ENCODE assay signal across 7 cellular contexts in the genomic region with DNA sequence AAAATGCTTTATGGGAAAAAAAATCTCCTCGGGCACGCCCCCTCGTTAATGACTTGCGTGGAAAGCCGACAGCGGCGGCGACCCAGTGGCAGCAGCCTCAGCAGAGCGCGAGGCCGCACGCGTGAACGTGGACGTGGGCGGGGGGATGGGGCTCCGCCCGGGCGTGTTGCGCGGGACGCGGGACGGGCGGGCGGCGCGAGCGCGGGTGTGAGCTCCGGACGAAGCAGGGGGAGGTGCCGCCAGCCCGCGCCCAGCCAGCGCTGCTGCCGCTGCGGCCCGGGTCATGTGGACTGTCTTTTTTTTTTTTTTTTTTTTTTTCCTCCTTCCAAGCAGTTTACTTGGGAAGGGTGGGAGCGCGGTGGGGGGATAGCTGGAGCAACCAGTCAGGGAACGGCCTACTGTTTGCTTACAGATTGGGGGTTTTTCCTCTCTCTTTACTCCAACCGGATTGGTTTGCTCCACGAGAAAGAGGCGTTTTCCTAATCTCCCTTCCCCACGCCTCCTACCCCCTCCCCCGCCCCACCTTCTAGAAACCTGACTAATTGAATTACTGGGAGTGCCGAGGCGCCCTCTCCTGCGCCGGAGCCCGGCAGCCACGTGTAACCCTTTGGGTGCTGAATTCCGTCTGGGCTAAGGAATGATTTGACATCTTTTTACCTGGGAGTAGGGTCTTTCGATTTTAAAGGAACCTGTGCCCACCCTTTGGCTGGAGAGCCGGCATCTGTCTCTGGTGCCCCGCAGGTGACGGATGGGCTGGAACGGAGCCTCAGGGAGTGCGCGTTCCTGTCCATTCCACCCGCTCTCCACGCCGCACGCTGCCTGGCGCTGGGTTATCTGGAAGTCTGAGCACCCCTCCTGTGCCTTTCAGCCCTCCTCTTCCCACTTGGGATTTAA. TPM values are rescaled to one million over a fixed set of nuclear protein-coding genes. Genes with fewer than 3 reads are reported as not detected.
DNase-seq lines count a peak whose midpoint lies in the region; ATAC-seq and TF ChIP-seq lines count a peak whose summit lies in the region.

No MANE protein-coding gene starts in this region.

- no TSS peak for BruUV-seq in mammary epithelial cell (replicated peaks; lab: Mats Ljungman, UMichigan)

- peak overlapping the region; percentile 89 for H3K9ac ChIP-seq in mammary epithelial cell (ENCODE audit: insufficient read depth, low read length)
- H3K9ac ChIP-seq in iPS-15b (ENCODE audit: low read depth, low read length): peak overlapping the region; percentile 41

- peak; percentile 79 for DNase-seq in GM03348 (ENCODE audit: low spot score)
- DNase-seq in LNCaP clone FGC (ENCODE audit: low read depth): peak; percentile 99
- DNase-seq in RPMI7951 (ENCODE audit: low read depth): peak; percentile 72
- peak; percentile 98 for DNase-seq in mammary epithelial cell
- DNase-seq in renal cortical epithelial cell (ENCODE audit: low read depth): peak; percentile 99

- peaks cover 43% of the 10 kb centered on the region for H3K79me2 ChIP-seq in mammary epithelial cell (ENCODE audit: insufficient read depth, low read length)

- WGBS in mammary epithelial cell (ENCODE audit: low coverage, missing lambda C conversion rate): 3% methylated on average over 24 of the region's 66 CpGs

- no peak for ATAC-seq in HG02623 (IDR thresholded peaks at IDR 0.05; ENCODE audit: unreplicated experiment)

- no peaks in the 10 kb centered on the region for H3K9me3 ChIP-seq in mammary epithelial cell (replicated peaks; ENCODE audit: insufficient read depth, low read length)
- H3K9me3 ChIP-seq in iPS-15b (ENCODE audit: control insufficient read depth, insufficient read depth, low read length): no peaks in the 10 kb centered on the region

- dilution Hi-C loops in mammary epithelial cell (cut with HindIII; ENCODE audit: low sequenced_read_pairs): loop anchor here (25.0 kb wide), 1 partner anchor 210 kb away; no protein-coding TSS in a partner anchor

- peaks cover 24% of the 10 kb centered on the region for H3K4me1 ChIP-seq in mammary epithelial cell (ENCODE audit: insufficient read depth, low read length)
- H3K4me1 ChIP-seq in iPS-15b (ENCODE audit: control insufficient read depth, insufficient read depth, low read length): peaks cover 12% of the 10 kb centered on the region

- no peaks in the 10 kb centered on the region for H4K20me1 ChIP-seq in mammary epithelial cell (ENCODE audit: insufficient read depth, low read length)

- H3K4me3 ChIP-seq in LNCaP clone FGC (ENCODE audit: low read depth, low read length): peak overlapping the region; percentile 87
- peak overlapping the region; percentile 75 to 92 (median 84) for H3K4me3 ChIP-seq in mammary epithelial cell (replicated peaks in 1 of 3; ENCODE audit: insufficient read depth in 1 of 3, low read depth in 2 of 3, low read length in 3 of 3)
- H3K4me3 ChIP-seq in iPS-15b (ENCODE audit: low read depth, low read length): peak overlapping the region; percentile 91

- H2AFZ ChIP-seq in mammary epithelial cell (ENCODE audit: low read depth, low read length): peak overlapping the region; percentile 92

- in situ Hi-C loops in mammary epithelial cell (cut with MboI; ENCODE audit: low sequenced_read_pairs in 2 of 2): loop anchor here in 1 of 2 donors (10.0 to 25.0 kb wide), 3 partner anchors 210 to 388 kb away; no protein-coding TSS in a partner anchor

- H3K36me3 ChIP-seq in mammary epithelial cell (ENCODE audit: insufficient read depth, low read length) (no peaks in the 10 kb centered on the region), iPS-15b (ENCODE audit: control insufficient read depth, insufficient read depth, low read length) (no peaks in the 10 kb centered on the region)

- H3K27me3 ChIP-seq in mammary epithelial cell (ENCODE audit: insufficient read depth, low read length): no peaks in the 10 kb centered on the region
- peaks cover 24% of the 10 kb centered on the region for H3K27me3 ChIP-seq in iPS-15b (ENCODE audit: control insufficient read depth, insufficient read depth, low read length)

- H3K27ac ChIP-seq in mammary epithelial cell (ENCODE audit: insufficient read depth, low read depth, low read length): peak overlapping the region; percentile 87

- H3K4me2 ChIP-seq in mammary epithelial cell (ENCODE audit: insufficient read depth, low read depth, low read length): peak overlapping the region; percentile 98

- CTCF ChIA-PET in mammary epithelial cell (lab: Charles Lee; ENCODE audit: low non-redundant PET): interaction anchor here (0.6 to 0.7 kb wide), 2 partner anchors 100 to 265 kb away, joined by 14 to 23 read pairs; no protein-coding TSS in a partner anchor

- TF ChIP-seq CTCF in LNCaP clone FGC (IDR thresholded peaks at IDR 0.05; ENCODE audit: control insufficient read depth, extremely low read depth, insufficient read depth): peak; percentile 24; the same call in 1 of the 2 replicates
- peak in 1 of 2 donors; percentile 12 for TF ChIP-seq CTCF in mammary epithelial cell (conservative IDR thresholded peaks at IDR 0.05 in 1 of 2, IDR thresholded peaks at IDR 0.05 in 1 of 2; ENCODE audit: extremely low read depth in 1 of 2, insufficient read depth in 1 of 2, low read depth in 1 of 2, low read length in 2 of 2)

- intact Hi-C loops in mammary epithelial cell (cut with micrococcal nuclease): loop anchor here (1.0 to 10.0 kb wide), 13 partner anchors 100 to 1218 kb away; no protein-coding TSS in a partner anchor

RNA-seq across cellular contexts. Expression of a gene that starts 1.7 kb away (rescaled TPM):
- 0.96 and 2.6 TPM in 2 replicates for total RNA-seq in RPMI7951 (2014; rRNA removed; shearing (Covaris generic))
- total RNA-seq in mammary epithelial cell (10 to 100 TPM; 21.6 to 27.8 TPM), renal cortical epithelial cell (27.8 and 107 TPM in 2 replicates)
- 7.5 TPM for polyA plus RNA-seq in mammary epithelial cell
- polyA minus RNA-seq in mammary epithelial cell: 159 TPM
